In the genomic region with DNA sequence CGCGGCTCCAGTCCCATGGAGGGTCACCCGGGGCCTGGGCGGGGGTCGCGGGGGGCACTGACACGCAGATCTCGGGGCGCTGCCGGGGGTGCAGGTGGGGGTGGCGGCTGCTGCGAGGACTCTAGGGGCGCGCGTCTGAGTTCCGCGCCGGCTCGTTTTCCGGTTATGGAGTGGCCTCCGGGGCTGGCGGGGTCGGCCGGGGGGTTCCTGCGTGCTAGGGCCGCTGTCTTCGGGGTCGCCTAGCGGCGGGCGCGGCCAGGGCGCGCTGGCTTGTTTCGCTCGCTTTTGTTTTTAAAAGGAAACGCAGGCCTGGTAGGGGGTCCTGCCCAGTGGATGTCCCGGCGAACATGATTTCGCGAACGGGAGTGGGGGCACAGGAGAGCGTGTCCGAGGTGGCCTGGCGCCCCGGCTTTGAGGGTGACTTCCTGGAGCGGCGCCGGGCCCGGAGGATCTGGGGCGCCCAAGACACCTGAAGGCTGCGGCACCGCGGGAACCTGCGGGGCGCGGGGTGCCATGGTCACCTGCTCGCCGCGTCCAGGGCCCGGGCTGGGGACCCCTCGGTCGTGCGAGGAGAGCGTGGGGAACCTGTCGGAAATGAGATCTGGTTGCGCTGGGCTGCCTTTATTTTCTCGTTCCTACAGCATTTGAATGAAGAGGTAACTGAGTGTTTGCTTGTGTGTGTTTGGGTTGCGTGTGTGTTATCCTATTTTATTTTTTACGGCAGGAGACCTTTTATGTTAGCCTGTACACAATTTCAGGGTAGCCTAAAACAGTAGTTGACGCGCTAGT, we compare ENCODE assay signal across 8 cellular contexts. TPM values are rescaled to one million over a fixed set of nuclear protein-coding genes. Genes with fewer than 3 reads are reported as not detected.
DNase-seq lines count a peak whose midpoint lies in the region; ATAC-seq, FAIRE-seq and TF ChIP-seq lines count a peak whose summit lies in the region.

No MANE protein-coding gene starts in this region.

- H3K27me3 Mint-ChIP-seq in H9 (ENCODE audit: low read depth) = peaks cover 12% of the 10 kb centered on the region

- TF ChIP-seq EP300 in sigmoid colon (IDR thresholded peaks at IDR 0.05) = no peak

- H3K23me2 ChIP-seq in H9 (ENCODE audit: insufficient read length, low read depth, low read length, poor library complexity, severe bottlenecking) = peaks cover 20% of the 10 kb centered on the region

- no peak overlapping the region for H4K91ac ChIP-seq in H9 (ENCODE audit: insufficient read length, low read depth, low read length)

- no peak overlapping the region for H2AK5ac ChIP-seq in H9 (ENCODE audit: insufficient read length, low read length)

- intact Hi-C loops in left cardiac atrium (cut with DNase I) (loop anchor here in 1 of 2 donors (5.0 to 10.0 kb wide), 3 partner anchors 72 to 181 kb away; no protein-coding TSS in a partner anchor), sigmoid colon (cut with DNase I) (loop anchor here (5.0 kb wide), 2 partner anchors 106 to 181 kb away; no protein-coding TSS in a partner anchor)

- no peak overlapping the region for H3K56ac ChIP-seq in H9 (ENCODE audit: insufficient read length, low read depth, low read length)

- peak overlapping the region in 2 of 3 experiments; percentile 83 to 92; a peak in 6 of 7 replicates for H3K27ac Mint-ChIP-seq in H9

- H4K20me1 ChIP-seq in H9 (ENCODE audit: control insufficient read depth, insufficient read depth, insufficient read length) = no peaks in the 10 kb centered on the region

- no peaks in the 10 kb centered on the region; a peak in 1 of 5 replicates for H3K9me3 Mint-ChIP-seq in H9

- H3K4me1 ChIP-seq in H9 (ENCODE audit: insufficient read depth, low read length) (peaks cover 11% of the 10 kb centered on the region; the same call in 1 of the 2 replicates), sigmoid colon (peaks cover 0 to 46% (median 24%) of the 10 kb centered on the region in 4 donors)

- no peak for FAIRE-seq in D721Med (lab: Jason Lieb, UNC)

- TF ChIP-seq CTCF in H9 (conservative IDR thresholded peaks at IDR 0.05) (peak; percentile 44; the same call in 2 of the 3 replicates), sigmoid colon (IDR thresholded peaks at IDR 0.05) (peak in 2 of 4 experiments; percentile 22 to 28), D721Med (IDR thresholded peaks at IDR 0.05; ENCODE audit: insufficient read depth, missing control alignments) (no peak)

- peak overlapping the region; percentile 71 to 98 (median 96) for H3K4me3 ChIP-seq in sigmoid colon

- H3K4me3 Mint-ChIP-seq in H9 = peak overlapping the region; percentile 80 to 92

- peaks cover 24% of the 10 kb centered on the region; the same call in 1 of the 2 replicates for H3K79me2 ChIP-seq in H9 (ENCODE audit: insufficient read depth, low read length)

- no peak overlapping the region for H3K4ac ChIP-seq in H9 (ENCODE audit: low read depth, low read length)

- ATAC-seq in left cardiac atrium = peak; percentile 14 to 34

- peaks cover 10% of the 10 kb centered on the region for H3K79me1 ChIP-seq in H9 (ENCODE audit: insufficient read depth, low read depth, low read length, poor library complexity, severe bottlenecking)

- no peaks in the 10 kb centered on the region; the same call in 1 of the 2 replicates for H3K27me3 ChIP-seq in H9 (ENCODE audit: insufficient read depth, low read length)
- no peaks in the 10 kb centered on the region for H3K27me3 ChIP-seq in sigmoid colon

- in situ Hi-C loops in G401 (cut with HindIII; ENCODE audit: low sequenced_read_pairs) = no loop called here

- no peak overlapping the region for H2BK12ac ChIP-seq in H9 (ENCODE audit: insufficient read length, low read depth, low read length)

- no peak overlapping the region for H2BK120ac ChIP-seq in H9 (ENCODE audit: low read depth, low read length, poor library complexity, severe bottlenecking)

- no peak overlapping the region for H4K5ac ChIP-seq in H9 (ENCODE audit: insufficient read length, low read depth, low read length)

- H3K14ac ChIP-seq in H9 (ENCODE audit: insufficient read depth, low read length) = peak overlapping the region; percentile 39

- TF ChIP-seq POLR2A in sigmoid colon (IDR thresholded peaks at IDR 0.05) = no peak

- no peak overlapping the region for H4K8ac ChIP-seq in H9 (replicated peaks; ENCODE audit: insufficient read length, low read depth, low read length)

- no peak overlapping the region for H3K23ac ChIP-seq in H9 (ENCODE audit: insufficient read length, low read depth, low read length)

- H2BK20ac ChIP-seq in H9 (ENCODE audit: low read depth, low read length, poor library complexity, severe bottlenecking) = no peak overlapping the region

- H3T11ph ChIP-seq in H9 (ENCODE audit: low read length) = no peak overlapping the region

- WGBS in H9 (ENCODE audit: extremely low coverage, insufficient read length, low lambda C conversion rate) = no CpG with 5 or more reads among the region's 72 CpGs
- WGBS in sigmoid colon, 2 donors = 1% methylated on average over 72 of the region's 72 CpGs

- H3K4me1 Mint-ChIP-seq in H9 = peaks cover 47% of the 10 kb centered on the region in 2 experiments

- no peak overlapping the region for H2AFZ ChIP-seq in H9 (ENCODE audit: low read length)

- H3K4me2 ChIP-seq in H9 (ENCODE audit: insufficient read depth, insufficient read length, low read length) = peak overlapping the region; percentile 91

- no peak overlapping the region for H2BK15ac ChIP-seq in H9 (ENCODE audit: low read depth, low read length)

- peak overlapping the region; percentile 66 for H3K9ac ChIP-seq in H9 (ENCODE audit: extremely low read depth, insufficient read length, low read length)

- H3K9me3 ChIP-seq in H9 (ENCODE audit: control insufficient read depth, low read depth, low read length) (no peaks in the 10 kb centered on the region), sigmoid colon (no peaks in the 10 kb centered on the region)

- H3K18ac ChIP-seq in H9 (ENCODE audit: insufficient read length, low read depth, low read length) = no peak overlapping the region

- H3K36me3 ChIP-seq in sigmoid colon = peaks cover 0 to 19% (median 0%) of the 10 kb centered on the region in 4 donors

- peaks cover 11 to 22% (median 19%) of the 10 kb centered on the region in 3 experiments; a peak in 6 of 7 replicates for H3K36me3 Mint-ChIP-seq in H9 (ENCODE audit: insufficient read depth in 1 of 3, low read depth in 3 of 3)

- no peak overlapping the region for H2BK5ac ChIP-seq in H9 (ENCODE audit: insufficient read length, low read length)

- no peak overlapping the region for H3K27ac ChIP-seq in H9 (ENCODE audit: insufficient read length, low read depth, low read length)
- peak overlapping the region; percentile 92 to 98 (median 94) for H3K27ac ChIP-seq in sigmoid colon

- DNase-seq in G401 (ENCODE audit: low spot score) (peak; percentile 35), H9 (no peak), NOMO-1 treated with DMSO at 0.1 percent for 48 hours (lab: John Stamatoyannopoulos, UW; ENCODE audit: unreplicated experiment) (peak; percentile 28), left cardiac atrium (peak; percentile 57), sigmoid colon (peak; percentile 78), NCI-H2029 treated with DMSO at 0.1 percent for 48 hours (lab: John Stamatoyannopoulos, UW) (no peak), D721Med (ENCODE audit: insufficient read length, low spot score) (no peak)
- peak; percentile 52 for DNase-seq in activated naive CD4-positive, alpha-beta T cell treated with anti-CD3 and anti-CD28 coated beads, Interleukin-2, amount 50 U/mL, for 16 hours

RNA-seq across cellular contexts. Expression of a gene that starts 0.6 kb away (rescaled TPM):
- total RNA-seq in G401 (2014; rRNA removed; shearing (Covaris generic)) = 0.86 and 1.8 TPM in 2 replicates
- 32.7 and 35.3 TPM in 2 replicates for total RNA-seq in H9 (2021)
- 100 to 1,000 TPM in 1 of 2 donors, 10 to 100 TPM in 1; 48.7 to 114 TPM for total RNA-seq in left cardiac atrium
- 100 to 1,000 TPM in 1 of 4 donors, 10 to 100 TPM in 3; 32.1 to 112 (median 41.7) TPM for total RNA-seq in sigmoid colon
- polyA plus RNA-seq in sigmoid colon = 100 to 1,000 TPM in 1 of 3 donors, 10 to 100 TPM in 2; 47.4 to 133 (median 83.3) TPM

Comparison
In these comparisons a context has a peak if more than half of its experiments do, and no peak if none do; other contexts are left out.
1. DNase-seq: peak in G401 (single experiment), NOMO-1 treated with DMSO at 0.1 percent for 48 hours (single experiment), activated naive CD4-positive, alpha-beta T cell treated with anti-CD3 and anti-CD28 coated beads, Interleukin-2, amount 50 U/mL, for 16 hours (single experiment), left cardiac atrium (single experiment) and sigmoid colon (single experiment); none in H9 (single experiment), NCI-H2029 treated with DMSO at 0.1 percent for 48 hours (single experiment) and D721Med (single experiment).
2. RNA of a gene that starts 0.6 kb away (total RNA-seq): 48.7 to 114 TPM in left cardiac atrium, 32.1 to 112 TPM in sigmoid colon and 32.7 to 35.3 TPM in H9; 0.86 to 1.8 TPM in G401; every median in the first group is over 10 times any median in the second.